In the genomic region with DNA sequence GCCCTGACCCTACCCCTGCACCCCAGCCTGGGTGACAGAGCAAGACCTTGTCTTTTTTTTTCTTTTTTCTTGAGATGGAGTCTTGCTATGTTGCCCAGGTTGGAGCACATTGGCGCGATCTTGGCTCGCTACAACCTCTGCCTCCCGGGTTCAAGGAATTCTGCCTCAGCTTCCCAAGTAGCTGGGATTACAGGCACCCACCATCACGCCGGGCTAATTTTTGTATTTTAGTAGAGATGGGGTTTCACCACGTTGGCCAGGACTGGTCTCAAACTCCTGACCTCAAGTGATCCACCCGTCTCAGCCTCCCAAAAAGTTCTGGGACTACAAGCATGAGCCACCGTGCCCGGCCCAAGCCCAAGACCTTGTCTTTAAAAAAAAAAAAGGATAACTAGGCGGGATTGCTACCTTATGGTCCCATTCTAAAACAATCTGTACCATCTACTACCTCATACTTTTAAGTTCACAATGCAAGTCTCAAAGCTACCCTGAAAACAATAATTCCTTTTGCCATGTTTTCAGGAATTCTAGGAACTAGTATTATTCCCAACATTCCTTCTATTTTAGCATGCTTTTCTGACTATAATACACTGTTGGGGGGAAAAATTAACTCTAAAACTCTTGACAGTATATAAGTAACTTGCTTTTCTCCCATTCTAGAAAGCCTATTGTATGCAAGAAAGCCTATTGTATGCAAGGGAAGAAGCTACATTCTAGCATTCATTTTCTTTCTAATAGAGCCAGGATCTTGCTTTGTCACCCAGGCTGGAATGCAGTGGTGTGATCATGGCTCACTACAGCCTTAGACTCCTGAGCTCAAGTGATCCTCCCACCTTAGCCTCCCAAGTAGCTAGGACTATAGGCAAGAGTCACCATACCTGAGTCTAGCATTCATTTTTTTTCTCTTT, we compare ENCODE assay signal across 8 cellular contexts. TPM values are rescaled to one million over a fixed set of nuclear protein-coding genes. Genes with fewer than 3 reads are reported as not detected.
DNase-seq lines count a peak whose midpoint lies in the region; ATAC-seq and TF ChIP-seq lines count a peak whose summit lies in the region.
"Had no signal": no experiment of that assay in that cellular context is flagged by ENCODE, and none has a peak within 500 bp of the region (broad histone marks: within the 10 kb centered on the region; RNA-seq: fewer than 3 reads in every experiment).

No MANE protein-coding gene starts in this region.

- peaks cover 7% of the 10 kb centered on the region for H3K27me3 Mint-ChIP-seq in neural progenitor cell (ENCODE audit: insufficient read depth, low read depth)

- H3K4me3 Mint-ChIP-seq in neural progenitor cell = peak overlapping the region; percentile 3

- H3K4me1 ChIP-seq in ascending aorta (peaks cover 0 to 41% of the 10 kb centered on the region in 2 donors), neural progenitor cell (peaks cover 12% of the 10 kb centered on the region)

- no peak overlapping the region for H3K9ac ChIP-seq in neural progenitor cell

- H3K79me2 ChIP-seq in neural progenitor cell (ENCODE audit: low read depth) = peaks cover 34% of the 10 kb centered on the region

- no peak overlapping the region for H2AFZ ChIP-seq in neural progenitor cell (replicated peaks)

- no peak overlapping the region for H3K4me3 ChIP-seq in ascending aorta
- no peak overlapping the region for H3K4me3 ChIP-seq in neural progenitor cell
- no peak overlapping the region for H3K4me3 ChIP-seq in H7 (ENCODE audit: insufficient read depth, low read depth, low read length)

- no peak for ATAC-seq in left colon

- H3K36me3 ChIP-seq in ascending aorta (peaks cover 61 to 93% of the 10 kb centered on the region in 2 donors), neural progenitor cell (peaks cover 10% of the 10 kb centered on the region), H7 (replicated peaks; ENCODE audit: control insufficient read depth, insufficient read depth, low read length) (peaks cover 46% of the 10 kb centered on the region)

- TF ChIP-seq CTCF in ascending aorta (IDR thresholded peaks at IDR 0.05) (no peak), neural progenitor cell (IDR thresholded peaks at IDR 0.05) (no peak)

- intact Hi-C loops in ascending aorta (cut with DNase I) (loop anchor here (10.0 kb wide), 1 partner anchor 242 kb away; the partner anchor contains the start of gene HLA-E), left colon (cut with DNase I, micrococcal nuclease) (no loop called here)

- H4K20me1 ChIP-seq in neural progenitor cell (ENCODE audit: low read depth) = peaks cover 84% of the 10 kb centered on the region

- no peak overlapping the region for H3K4me2 ChIP-seq in neural progenitor cell

- H3K27ac Mint-ChIP-seq in neural progenitor cell = no peak overlapping the region

- H3K9me3 Mint-ChIP-seq in neural progenitor cell = no peaks in the 10 kb centered on the region

- H3K36me3 Mint-ChIP-seq in neural progenitor cell = peaks cover 36% of the 10 kb centered on the region

- DNase-seq in Daoy (ENCODE audit: low read depth) (peak; percentile 39), ascending aorta (ENCODE audit: low spot score in 2 of 2) (no peak), neural progenitor cell (ENCODE audit: low spot score) (no peak), left colon (no peak), ureter (ENCODE audit: low spot score) (no peak), H7 (no peak)
- DNase-seq: NCI-H2029 treated with DMSO at 0.1 percent for 48 hours had no signal

- H3K9me3 ChIP-seq in ascending aorta (no peaks in the 10 kb centered on the region), neural progenitor cell (ENCODE audit: low read depth) (no peaks in the 10 kb centered on the region)

- H3K27me3 ChIP-seq in ascending aorta = no peaks in the 10 kb centered on the region
- no peaks in the 10 kb centered on the region for H3K27me3 ChIP-seq in neural progenitor cell
- no peaks in the 10 kb centered on the region for H3K27me3 ChIP-seq in H7 (ENCODE audit: control insufficient read depth, insufficient read depth, low read length)

- TF ChIP-seq RAD21 in Ishikawa (IDR thresholded peaks at IDR 0.05; ENCODE audit: low read depth) = no peak

- H3F3A ChIP-seq in neural progenitor cell (ENCODE audit: low read depth) = peaks cover 72% of the 10 kb centered on the region

- H3K27ac ChIP-seq in ascending aorta (peak overlapping the region; percentile 46 to 50), neural progenitor cell (peak overlapping the region; percentile 13)

- peaks cover 33% of the 10 kb centered on the region for H3K4me1 Mint-ChIP-seq in neural progenitor cell

- no peak for TF ChIP-seq EP300 in Ishikawa (IDR thresholded peaks at IDR 0.05; ENCODE audit: borderline replicate concordance)

TF ChIP-seq in Ishikawa, 13 proteins besides CTCF, POLR2A, EP300 and RAD21:
- TF ChIP-seq TEAD4 (IDR thresholded peaks at IDR 0.05) (0 out of 2 replicates have a peak, but pooled peaks have one; percentile 30), CREB1 (IDR thresholded peaks at IDR 0.05; ENCODE audit: low read depth) (no peak), FOXM1 (IDR thresholded peaks at IDR 0.05; ENCODE audit: borderline replicate concordance, low read depth) (no peak)

RNA-seq across cellular contexts. Expression of gene TUBB, which starts 6.6 kb away (rescaled TPM):
- 1,353 and 1,355 TPM in 2 replicates for total RNA-seq in Daoy (2014; rRNA removed; shearing (Covaris generic))
- 537 TPM for total RNA-seq in ascending aorta
- 1,479 and 2,270 TPM in 2 replicates for total RNA-seq in neural progenitor cell (ENCODE audit: low replicate concordance)
- 100 to 1,000 TPM; 149 to 195 TPM for total RNA-seq in left colon
- 357 TPM for total RNA-seq in ureter
- 1,911 and 2,101 TPM in 2 replicates for total RNA-seq in H7 (2014; rRNA removed; shearing (Covaris generic))

RNA-seq across cellular contexts. Expression of gene MDC1, which starts 9.7 kb away (rescaled TPM):
- 12.6 and 21.9 TPM in 2 replicates for total RNA-seq in Daoy (2014; rRNA removed; shearing (Covaris generic))
- total RNA-seq in ascending aorta (27.1 TPM), neural progenitor cell (ENCODE audit: low replicate concordance) (22.6 and 29.5 TPM in 2 replicates), left colon (10 to 100 TPM; 11.1 to 16.3 TPM), ureter (41.1 TPM)
- total RNA-seq in H7 (2014; rRNA removed; shearing (Covaris generic)) = 25.5 and 29.1 TPM in 2 replicates

RNA-seq across cellular contexts. Expression of gene FLOT1, which starts 15.7 kb away (rescaled TPM):
- total RNA-seq in Daoy (2014; rRNA removed; shearing (Covaris generic)) = 370 and 430 TPM in 2 replicates
- total RNA-seq in ascending aorta (123 TPM), neural progenitor cell (ENCODE audit: low replicate concordance) (80.3 and 96.9 TPM in 2 replicates), left colon (100 to 1,000 TPM; 130 to 137 TPM), ureter (133 TPM)
- 140 and 152 TPM in 2 replicates for total RNA-seq in H7 (2014; rRNA removed; shearing (Covaris generic))

RNA-seq across cellular contexts. Expression of gene IER3, which starts 17.6 kb away (rescaled TPM):
- total RNA-seq in Daoy (2014; rRNA removed; shearing (Covaris generic)) = 344 and 350 TPM in 2 replicates
- total RNA-seq in ascending aorta (51.9 TPM), neural progenitor cell (ENCODE audit: low replicate concordance) (2.0 and 7.1 TPM in 2 replicates), left colon (100 to 1,000 TPM in 1 of 2 donors, 10 to 100 TPM in 1; 70.9 to 169 TPM), ureter (23.8 TPM)
- 116 and 141 TPM in 2 replicates for total RNA-seq in H7 (2014; rRNA removed; shearing (Covaris generic))

RNA-seq across cellular contexts. Expression of gene NRM, which starts 36.0 kb away (rescaled TPM):
- total RNA-seq in Daoy (2014; rRNA removed; shearing (Covaris generic)) = 7.5 and 7.8 TPM in 2 replicates
- total RNA-seq in ascending aorta = 25.1 TPM
- 12.4 and 38.3 TPM in 2 replicates for total RNA-seq in neural progenitor cell (ENCODE audit: low replicate concordance)
- 1 to 10 TPM; 4.6 to 5.4 TPM for total RNA-seq in left colon
- 12.3 TPM for total RNA-seq in ureter
- total RNA-seq in H7 (2014; rRNA removed; shearing (Covaris generic)) = 20.7 and 23.8 TPM in 2 replicates
